In genomic region chr4:40629401-40630334, GRCh38 we compare ENCODE assay signal across 8 cellular contexts. TPM values are rescaled to one million over a fixed set of nuclear protein-coding genes. Genes with fewer than 3 reads are reported as not detected.
A peak's percentile ranks its signal among the peaks of the same experiment; 100 is the strongest.
DNase-seq lines count a peak whose midpoint lies in the region; ATAC-seq, FAIRE-seq and TF ChIP-seq lines count a peak whose summit lies in the region.

Gene RBM47, minus strand, starts transcription at chr4:40629864. Its CDS starts 190,971 bp downstream, at chr4:40438893.

- H3K4me1 ChIP-seq in CD8-positive, alpha-beta memory T cell (ENCODE audit: insufficient read depth, low read length) = no peaks in the 10 kb centered on the region
- H3K4me1 ChIP-seq in PC-9 (replicated peaks; ENCODE audit: insufficient read depth) = peaks cover 44% of the 10 kb centered on the region
- peaks cover 37% of the 10 kb centered on the region for H3K4me1 ChIP-seq in iPS-15b (ENCODE audit: control insufficient read depth, insufficient read depth, low read length)
- peaks cover 0 to 15% (median 13%) of the 10 kb centered on the region in 4 donors for H3K4me1 ChIP-seq in sigmoid colon

- H3K9me3 Mint-ChIP-seq in CD8-positive, alpha-beta memory T cell = no peaks in the 10 kb centered on the region

- no peak within 1 kb of the TSS for H3K27ac ChIP-seq in CD8-positive, alpha-beta memory T cell (ENCODE audit: low read depth, low read length)
- H3K27ac ChIP-seq in PC-9 = peak within 1 kb of the TSS; percentile 99
- peak within 1 kb of the TSS; percentile 63 to 68 (median 66) for H3K27ac ChIP-seq in sigmoid colon

- no peaks in the 10 kb centered on the region for H3K36me3 Mint-ChIP-seq in CD8-positive, alpha-beta memory T cell

- TF ChIP-seq POLR2A in sigmoid colon (IDR thresholded peaks at IDR 0.05) = peak in 1 of 2 donors; percentile 29

- H3K36me3 ChIP-seq in CD8-positive, alpha-beta memory T cell (ENCODE audit: insufficient read depth, low read length) = no peaks in the 10 kb centered on the region
- H3K36me3 ChIP-seq in PC-9 (ENCODE audit: low read depth) = 0 out of 2 replicates have a peak, but pooled peaks cover 10% of the 10 kb centered on the region
- H3K36me3 ChIP-seq in iPS-15b (ENCODE audit: control insufficient read depth, insufficient read depth, low read length) = no peaks in the 10 kb centered on the region
- H3K36me3 ChIP-seq in sigmoid colon = no peaks in the 10 kb centered on the region

- H2AFZ ChIP-seq in PC-9 = peak within 1 kb of the TSS; percentile 82

- H4K20me1 ChIP-seq in PC-9 (ENCODE audit: insufficient read depth) = 0 out of 2 replicates have a peak, but pooled peaks cover 6% of the 10 kb centered on the region

- H3K27me3 Mint-ChIP-seq in CD8-positive, alpha-beta memory T cell = peaks cover 26 to 63% of the 10 kb centered on the region in 2 donors

- no TSS peak for BruUV-seq in PC-9 (replicated peaks; lab: Mats Ljungman, UMichigan)

- FAIRE-seq in GM19239 (lab: Jason Lieb, UNC) = no peak

- WGBS in sigmoid colon, 2 donors = 1% methylated on average over 53 of the region's 53 CpGs

- peaks cover 75% of the 10 kb centered on the region for H3K79me2 ChIP-seq in PC-9 (ENCODE audit: low read depth)

- in situ Hi-C loops in astrocyte of the spinal cord (cut with HindIII; ENCODE audit: low sequenced_read_pairs) = no loop called here

- H3K9ac ChIP-seq in iPS-15b (ENCODE audit: low read depth, low read length) = peak within 1 kb of the TSS; percentile 93

- peak within 1 kb of the TSS; percentile 93 for H3K4me2 ChIP-seq in PC-9

- H3K9me2 ChIP-seq in PC-9 (ENCODE audit: insufficient read depth) = no peaks in the 10 kb centered on the region

- no peaks in the 10 kb centered on the region for H3K9me3 ChIP-seq in CD8-positive, alpha-beta memory T cell (ENCODE audit: low read length)
- H3K9me3 ChIP-seq in PC-9 (ENCODE audit: insufficient read depth, low read depth) (no peaks in the 10 kb centered on the region), iPS-15b (ENCODE audit: control insufficient read depth, insufficient read depth, low read length) (no peaks in the 10 kb centered on the region), sigmoid colon (no peaks in the 10 kb centered on the region)

- TF ChIP-seq CTCF in PC-9 (conservative IDR thresholded peaks at IDR 0.05) (no peak; the same call in 1 of the 2 replicates), astrocyte of the spinal cord (IDR thresholded peaks at IDR 0.05; ENCODE audit: low read depth, low read length) (peak; percentile 0), sigmoid colon (IDR thresholded peaks at IDR 0.05) (no peak)

- CTCF ChIA-PET in CD8-positive, alpha-beta memory T cell (lab: Charles Lee) = no interaction called here
- CTCF ChIA-PET in PC-9 (lab: Charles Lee) = interaction anchor here (0.6 kb wide), 1 partner anchor 22 kb away, joined by 3 read pairs; no protein-coding TSS in a partner anchor

- peak within 1 kb of the TSS; percentile 10 to 74 (median 63) for H3K4me3 Mint-ChIP-seq in CD8-positive, alpha-beta memory T cell

- H3K4me1 Mint-ChIP-seq in CD8-positive, alpha-beta memory T cell = peaks cover 8 to 12% (median 12%) of the 10 kb centered on the region in 3 donors

- no peaks in the 10 kb centered on the region for H3K27me3 ChIP-seq in CD8-positive, alpha-beta memory T cell (ENCODE audit: insufficient read depth, low read length, poor library complexity, severe bottlenecking)
- H3K27me3 ChIP-seq in PC-9 (ENCODE audit: insufficient read depth, low read depth) (no peaks in the 10 kb centered on the region), iPS-15b (ENCODE audit: control insufficient read depth, insufficient read depth, low read length) (no peaks in the 10 kb centered on the region), sigmoid colon (peaks cover 0 to 11% (median 0%) of the 10 kb centered on the region in 3 donors)

- DNase-seq in CD8-positive, alpha-beta memory T cell = peak in 1 of 5 donors; percentile 13
- peak; percentile 89 to 94 for DNase-seq in PC-9
- peak; percentile 57 for DNase-seq in astrocyte of the spinal cord (ENCODE audit: low read depth, low spot score)
- DNase-seq in sigmoid colon = peak; percentile 73
- no peak for DNase-seq in GM19239 (ENCODE audit: insufficient read length, low spot score)

- POLR2A ChIA-PET in CD8-positive, alpha-beta memory T cell (lab: Charles Lee) = no interaction called here
- POLR2A ChIA-PET in PC-9 (lab: Charles Lee; ENCODE audit: unreplicated experiment) = interaction anchor here (0.6 to 2.8 kb wide), 7 partner anchors 24 to 922 kb away, joined by 3 to 22 read pairs (median 5); no protein-coding TSS in a partner anchor

- intact Hi-C loops in PC-9 (cut with micrococcal nuclease; ENCODE audit: unreplicated experiment) (loop anchor here (1.0 to 5.0 kb wide), 6 partner anchors 44 to 572 kb away; partner anchors contain the start of gene N4BP2), sigmoid colon (cut with DNase I) (no loop called here)

- H3K27ac Mint-ChIP-seq in CD8-positive, alpha-beta memory T cell = peak within 1 kb of the TSS in 1 of 8 donors; percentile 62

- H3F3A ChIP-seq in PC-9 (ENCODE audit: insufficient read depth, low read depth) = peaks cover 55% of the 10 kb centered on the region

- ATAC-seq in GM19328 (IDR thresholded peaks at IDR 0.05; ENCODE audit: unreplicated experiment) (peak; percentile 39), HG03378 (IDR thresholded peaks at IDR 0.05; ENCODE audit: unreplicated experiment) (peak; percentile 41)

- peak within 1 kb of the TSS; percentile 56 for H3K4me3 ChIP-seq in CD8-positive, alpha-beta memory T cell (ENCODE audit: low read length)
- H3K4me3 ChIP-seq in PC-9 (peak within 1 kb of the TSS; percentile 96), astrocyte of the spinal cord (ENCODE audit: low read depth, low read length) (peak within 1 kb of the TSS; percentile 70), iPS-15b (ENCODE audit: low read depth, low read length) (peak within 1 kb of the TSS; percentile 79), sigmoid colon (peak within 1 kb of the TSS; percentile 2 to 51 (median 46))

- TF ChIP-seq EP300 in sigmoid colon (IDR thresholded peaks at IDR 0.05) = no peak

RNA-seq across cellular contexts. Expression of gene RBM47, which starts in this region (rescaled TPM):
- 1 to 10 TPM; 1.1 to 1.4 TPM for total RNA-seq in CD8-positive, alpha-beta memory T cell
- not detected for polyA plus RNA-seq in CD8-positive, alpha-beta memory T cell
- total RNA-seq in PC-9 (2021) (78.0 and 79.0 TPM in 2 replicates), sigmoid colon (10 to 100 TPM in 3 of 4 donors, 1 to 10 TPM in 1; 7.2 to 21.2 (median 15.3) TPM)
- polyA plus RNA-seq in sigmoid colon = 100 to 1,000 TPM in 1 of 3 donors, 10 to 100 TPM in 2; 69.7 to 148 (median 92.5) TPM

Comparison
In these comparisons a context has a peak if more than half of its experiments do, and no peak if none do; other contexts are left out.
1. RNA of gene RBM47 (polyA plus RNA-seq): 69.7 to 148 TPM in sigmoid colon; not detected in CD8-positive, alpha-beta memory T cell (single experiment); every median in the first group is over 10 times any median in the second.
2. Peak in every context shown above with its lines, with median percentiles within 50 percentile points of each other: H3K4me3 ChIP-seq.